Comparison of ENCODE assay signal across 1 cellular context in genomic region chr1:203036135-203036534, GRCh38.
TF ChIP-seq lines count a peak whose summit lies in the region.

No MANE protein-coding gene starts in this region.

TF ChIP-seq in GM23338, 12 proteins besides CTCF, POLR2A, EP300 and RAD21:
- TF ChIP-seq REST (IDR thresholded peaks at IDR 0.05; ENCODE audit: unreplicated experiment) (no peak), ETS1 (IDR thresholded peaks at IDR 0.05) (no peak), ZNF331 (CRISPR knock-in tag; IDR thresholded peaks at IDR 0.05; ENCODE audit: low read depth) (no peak), EZH2 (IDR thresholded peaks at IDR 0.05; ENCODE audit: low read depth, unreplicated experiment) (no peak), NANOG (IDR thresholded peaks at IDR 0.05; ENCODE audit: borderline replicate concordance) (no peak), ZNF462 (CRISPR knock-in tag; IDR thresholded peaks at IDR 0.05) (no peak), ZNF114 (CRISPR knock-in tag; IDR thresholded peaks at IDR 0.05) (no peak)
